9 cellular contexts compared by ENCODE assay signal in the genomic region with DNA sequence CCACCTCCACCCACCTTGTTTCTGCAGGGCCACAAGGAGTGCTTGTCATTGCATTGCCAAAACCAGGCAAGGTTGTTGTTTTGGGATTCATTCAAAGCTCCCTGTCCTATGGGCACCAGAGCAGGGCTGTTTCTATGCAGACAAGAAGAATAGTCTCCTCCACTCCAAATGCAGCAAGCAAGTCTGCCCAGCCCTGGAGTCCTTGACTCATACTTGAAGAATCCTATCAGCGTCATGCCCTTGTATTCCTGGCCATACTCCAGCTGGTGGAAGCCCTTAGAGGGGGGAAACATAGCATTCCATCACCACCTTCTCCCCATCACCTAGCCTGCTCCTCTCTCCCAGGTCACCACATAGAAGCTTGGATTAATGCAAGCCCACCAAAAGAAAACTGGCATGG.
A peak's percentile ranks its signal among the peaks of the same experiment; 100 is the strongest.
DNase-seq lines count a peak whose midpoint lies in the region; ATAC-seq and TF ChIP-seq lines count a peak whose summit lies in the region.
"Had no signal": no experiment of that assay in that cellular context is flagged by ENCODE, and none has a peak within 500 bp of the region (broad histone marks: within the 10 kb centered on the region; RNA-seq: fewer than 3 reads in every experiment).

No MANE protein-coding gene starts in this region.

- no peak overlapping the region for H3K27ac ChIP-seq in CD4-positive, alpha-beta T cell (ENCODE audit: low read depth, low read length)

- intact Hi-C loops in CD4-positive, alpha-beta T cell (cut with DNase I, micrococcal nuclease): no loop called here

- H3K9me3 Mint-ChIP-seq in CD4-positive, alpha-beta T cell: no peaks in the 10 kb centered on the region
- H3K9me3 Mint-ChIP-seq in activated T-helper 17 cell treated with anti-CD3 and anti-CD28 coated beads, Interleukin-2, amount 50 U/mL, for 72 hours: no peaks in the 10 kb centered on the region
- H3K9me3 Mint-ChIP-seq: stimulated activated naive CD8-positive, alpha-beta T cell treated with anti-CD3 and anti-CD28 coated beads, Interleukin-15, amount 100 ng/mL, for 72 hours had no signal

- no peaks in the 10 kb centered on the region for H3K9me3 ChIP-seq in CD4-positive, alpha-beta T cell (ENCODE audit: control insufficient read depth, low read length)

- no peak for TF ChIP-seq CTCF in CD4-positive, alpha-beta T cell (IDR thresholded peaks at IDR 0.05)

- H3K27me3 ChIP-seq in CD4-positive, alpha-beta T cell (ENCODE audit: control insufficient read depth, insufficient read depth, low read length): peaks cover 35% of the 10 kb centered on the region

- no peak overlapping the region for H3K4me3 Mint-ChIP-seq in CD4-positive, alpha-beta T cell
- H3K4me3 Mint-ChIP-seq in activated T-helper 17 cell treated with anti-CD3 and anti-CD28 coated beads, Interleukin-2, amount 50 U/mL, for 72 hours: no peak overlapping the region

- no peak overlapping the region for H3K27ac Mint-ChIP-seq in CD4-positive, alpha-beta T cell
- no peak overlapping the region for H3K27ac Mint-ChIP-seq in activated T-helper 17 cell treated with anti-CD3 and anti-CD28 coated beads, Interleukin-2, amount 50 U/mL, for 72 hours
- H3K27ac Mint-ChIP-seq: stimulated activated naive CD8-positive, alpha-beta T cell treated with anti-CD3 and anti-CD28 coated beads, Interleukin-15, amount 100 ng/mL, for 72 hours had no signal

- ATAC-seq in CD4-positive, alpha-beta T cell (ENCODE audit: poor library complexity): no peak
- no peak for ATAC-seq in activated T-helper 17 cell treated with anti-CD3 and anti-CD28 coated beads, Interleukin-2, amount 50 U/mL, for 72 hours (replicated peaks)
- ATAC-seq: stimulated activated naive CD8-positive, alpha-beta T cell treated with anti-CD3 and anti-CD28 coated beads, Interleukin-15, amount 100 ng/mL, for 72 hours had no signal

- peaks cover 72% of the 10 kb centered on the region for H3K27me3 Mint-ChIP-seq in CD4-positive, alpha-beta T cell
- peaks cover 30% of the 10 kb centered on the region for H3K27me3 Mint-ChIP-seq in activated T-helper 17 cell treated with anti-CD3 and anti-CD28 coated beads, Interleukin-2, amount 50 U/mL, for 72 hours

- POLR2A ChIA-PET in CD4-positive, alpha-beta T cell (lab: Charles Lee): no interaction called here

- H3K36me3 Mint-ChIP-seq in CD4-positive, alpha-beta T cell (ENCODE audit: low read depth): no peaks in the 10 kb centered on the region
- H3K36me3 Mint-ChIP-seq in activated T-helper 17 cell treated with anti-CD3 and anti-CD28 coated beads, Interleukin-2, amount 50 U/mL, for 72 hours (ENCODE audit: low read depth): no peaks in the 10 kb centered on the region

- CTCF ChIA-PET in CD4-positive, alpha-beta T cell (lab: Charles Lee): interaction anchor here (0.7 kb wide), 1 partner anchor 650 kb away, joined by 3 read pairs; no protein-coding TSS in a partner anchor

- peak; percentile 88 for DNase-seq in EH (ENCODE audit: low read depth)
- DNase-seq in M059J (ENCODE audit: low read depth): peak; percentile 94
- peak; percentile 76 for DNase-seq in dedifferentiated amniotic fluid mesenchymal stem cell (ENCODE audit: extremely low spot score)
- DNase-seq in non-pigmented ciliary epithelial cell (ENCODE audit: low read depth): peak; percentile 84
- DNase-seq in CD4-positive, alpha-beta T cell: no peak
- no peak for DNase-seq in NCI-H526 treated with DMSO at 0.1 percent for 48 hours (lab: John Stamatoyannopoulos, UW)
- no peak for DNase-seq in COLO829 (ENCODE audit: low spot score)
- DNase-seq: stimulated activated naive CD8-positive, alpha-beta T cell treated with anti-CD3 and anti-CD28 coated beads, Interleukin-15, amount 100 ng/mL, for 72 hours had no signal

- H3K4me1 Mint-ChIP-seq in CD4-positive, alpha-beta T cell (ENCODE audit: low read depth): no peaks in the 10 kb centered on the region
- H3K4me1 Mint-ChIP-seq in activated T-helper 17 cell treated with anti-CD3 and anti-CD28 coated beads, Interleukin-2, amount 50 U/mL, for 72 hours: no peaks in the 10 kb centered on the region

Comparison
In these comparisons a context has a peak if more than half of its experiments do, and no peak if none do; other contexts are left out.
1. DNase-seq: peak in EH (single experiment), M059J (single experiment), dedifferentiated amniotic fluid mesenchymal stem cell (single experiment) and non-pigmented ciliary epithelial cell (single experiment); none in CD4-positive, alpha-beta T cell (0 of 10), NCI-H526 treated with DMSO at 0.1 percent for 48 hours (single experiment) and COLO829 (single experiment).